In genomic region chr1:26913389-26913753, GRCh38 we compare ENCODE assay signal across 1 cellular context.
A peak's percentile ranks its signal among the peaks of the same experiment; 100 is the strongest.
TF ChIP-seq lines count a peak whose summit lies in the region.

No MANE protein-coding gene starts in this region.

TF ChIP-seq in HepG2, 621 proteins besides CTCF, POLR2A, EP300 and RAD21 (continued from another document and continues in another):
- TF ChIP-seq, protein P1, sequence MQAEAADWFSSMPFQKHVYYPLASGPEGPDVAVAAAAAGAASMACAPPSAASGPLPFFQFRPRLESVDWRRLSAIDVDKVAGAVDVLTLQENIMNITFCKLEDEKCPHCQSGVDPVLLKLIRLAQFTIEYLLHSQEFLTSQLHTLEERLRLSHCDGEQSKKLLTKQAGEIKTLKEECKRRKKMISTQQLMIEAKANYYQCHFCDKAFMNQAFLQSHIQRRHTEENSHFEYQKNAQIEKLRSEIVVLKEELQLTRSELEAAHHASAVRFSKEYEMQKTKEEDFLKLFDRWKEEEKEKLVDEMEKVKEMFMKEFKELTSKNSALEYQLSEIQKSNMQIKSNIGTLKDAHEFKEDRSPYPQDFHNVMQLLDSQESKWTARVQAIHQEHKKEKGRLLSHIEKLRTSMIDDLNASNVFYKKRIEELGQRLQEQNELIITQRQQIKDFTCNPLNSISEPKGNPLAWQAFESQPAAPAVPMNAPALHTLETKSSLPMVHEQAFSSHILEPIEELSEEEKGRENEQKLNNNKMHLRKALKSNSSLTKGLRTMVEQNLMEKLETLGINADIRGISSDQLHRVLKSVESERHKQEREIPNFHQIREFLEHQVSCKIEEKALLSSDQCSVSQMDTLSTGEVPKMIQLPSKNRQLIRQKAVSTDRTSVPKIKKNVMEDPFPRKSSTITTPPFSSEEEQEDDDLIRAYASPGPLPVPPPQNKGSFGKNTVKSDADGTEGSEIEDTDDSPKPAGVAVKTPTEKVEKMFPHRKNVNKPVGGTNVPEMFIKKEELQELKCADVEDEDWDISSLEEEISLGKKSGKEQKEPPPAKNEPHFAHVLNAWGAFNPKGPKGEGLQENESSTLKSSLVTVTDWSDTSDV (CRISPR knock-in tag; IDR thresholded peaks at IDR 0.05): peak; percentile 17; the same call in 1 of the 2 replicates
- TF ChIP-seq MBNL3 (CRISPR knock-in tag; conservative IDR thresholded peaks at IDR 0.05): no peak
- TF ChIP-seq TBL1XR1 (IDR thresholded peaks at IDR 0.05; ENCODE audit: borderline replicate concordance, low read length, partially characterized antibody): no peak
- TF ChIP-seq ZNF772 (CRISPR knock-in tag; IDR thresholded peaks at IDR 0.05): peak; percentile 41; the same call in 1 of the 2 replicates
- TF ChIP-seq ZNF546 (CRISPR knock-in tag; conservative IDR thresholded peaks at IDR 0.05): no peak
- no peak for TF ChIP-seq NR2F6 (IDR thresholded peaks at IDR 0.05)
- TF ChIP-seq NR2F6 (CRISPR knock-in tag; IDR thresholded peaks at IDR 0.05): no peak
- no peak for TF ChIP-seq KIAA2018 (CRISPR knock-in tag; IDR thresholded peaks at IDR 0.05; ENCODE audit: borderline replicate concordance)
- TF ChIP-seq TERF1 (CRISPR knock-in tag; IDR thresholded peaks at IDR 0.05): 0 out of 2 replicates have a peak, but pooled peaks have one; percentile 17
- TF ChIP-seq, protein P2, sequence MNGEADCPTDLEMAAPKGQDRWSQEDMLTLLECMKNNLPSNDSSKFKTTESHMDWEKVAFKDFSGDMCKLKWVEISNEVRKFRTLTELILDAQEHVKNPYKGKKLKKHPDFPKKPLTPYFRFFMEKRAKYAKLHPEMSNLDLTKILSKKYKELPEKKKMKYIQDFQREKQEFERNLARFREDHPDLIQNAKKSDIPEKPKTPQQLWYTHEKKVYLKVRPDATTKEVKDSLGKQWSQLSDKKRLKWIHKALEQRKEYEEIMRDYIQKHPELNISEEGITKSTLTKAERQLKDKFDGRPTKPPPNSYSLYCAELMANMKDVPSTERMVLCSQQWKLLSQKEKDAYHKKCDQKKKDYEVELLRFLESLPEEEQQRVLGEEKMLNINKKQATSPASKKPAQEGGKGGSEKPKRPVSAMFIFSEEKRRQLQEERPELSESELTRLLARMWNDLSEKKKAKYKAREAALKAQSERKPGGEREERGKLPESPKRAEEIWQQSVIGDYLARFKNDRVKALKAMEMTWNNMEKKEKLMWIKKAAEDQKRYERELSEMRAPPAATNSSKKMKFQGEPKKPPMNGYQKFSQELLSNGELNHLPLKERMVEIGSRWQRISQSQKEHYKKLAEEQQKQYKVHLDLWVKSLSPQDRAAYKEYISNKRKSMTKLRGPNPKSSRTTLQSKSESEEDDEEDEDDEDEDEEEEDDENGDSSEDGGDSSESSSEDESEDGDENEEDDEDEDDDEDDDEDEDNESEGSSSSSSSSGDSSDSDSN (CRISPR knock-in tag; IDR thresholded peaks at IDR 0.05): no peak
- peak; percentile 99 for TF ChIP-seq AGO2 (optimal IDR thresholded peaks at IDR 0.05; ENCODE audit: low read depth, low read length)
- no peak for TF ChIP-seq ZBTB21 (CRISPR knock-in tag; IDR thresholded peaks at IDR 0.05)
- TF ChIP-seq, protein P3, sequence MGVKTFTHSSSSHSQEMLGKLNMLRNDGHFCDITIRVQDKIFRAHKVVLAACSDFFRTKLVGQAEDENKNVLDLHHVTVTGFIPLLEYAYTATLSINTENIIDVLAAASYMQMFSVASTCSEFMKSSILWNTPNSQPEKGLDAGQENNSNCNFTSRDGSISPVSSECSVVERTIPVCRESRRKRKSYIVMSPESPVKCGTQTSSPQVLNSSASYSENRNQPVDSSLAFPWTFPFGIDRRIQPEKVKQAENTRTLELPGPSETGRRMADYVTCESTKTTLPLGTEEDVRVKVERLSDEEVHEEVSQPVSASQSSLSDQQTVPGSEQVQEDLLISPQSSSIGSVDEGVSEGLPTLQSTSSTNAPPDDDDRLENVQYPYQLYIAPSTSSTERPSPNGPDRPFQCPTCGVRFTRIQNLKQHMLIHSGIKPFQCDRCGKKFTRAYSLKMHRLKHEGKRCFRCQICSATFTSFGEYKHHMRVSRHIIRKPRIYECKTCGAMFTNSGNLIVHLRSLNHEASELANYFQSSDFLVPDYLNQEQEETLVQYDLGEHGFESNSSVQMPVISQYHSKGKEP (CRISPR knock-in tag; IDR thresholded peaks at IDR 0.05): no peak
- TF ChIP-seq HOXA5 (CRISPR knock-in tag; IDR thresholded peaks at IDR 0.05): 0 out of 2 replicates have a peak, but pooled peaks have one; percentile 2
- no peak for TF ChIP-seq ETV6 (CRISPR knock-in tag; conservative IDR thresholded peaks at IDR 0.05)
- peak; percentile 41; the same call in 1 of the 2 replicates for TF ChIP-seq ZNF670 (CRISPR knock-in tag; IDR thresholded peaks at IDR 0.05; ENCODE audit: borderline replicate concordance)
- TF ChIP-seq HNRNPK (IDR thresholded peaks at IDR 0.05; ENCODE audit: low read depth, low read length, poor library complexity, severe bottlenecking): no peak
- TF ChIP-seq GTF3A (CRISPR knock-in tag; conservative IDR thresholded peaks at IDR 0.05): no peak
- no peak for TF ChIP-seq JARID2 (CRISPR knock-in tag; IDR thresholded peaks at IDR 0.05; ENCODE audit: insufficient replicate concordance)
- 0 out of 2 replicates have a peak, but pooled peaks have one; percentile 17 for TF ChIP-seq ZNF790 (CRISPR knock-in tag; IDR thresholded peaks at IDR 0.05; ENCODE audit: borderline replicate concordance)
- 0 out of 2 replicates have a peak, but pooled peaks have one; percentile 11 for TF ChIP-seq NRL (CRISPR knock-in tag; IDR thresholded peaks at IDR 0.05; ENCODE audit: borderline replicate concordance)
- no peak for TF ChIP-seq ZC3H13 (CRISPR knock-in tag; IDR thresholded peaks at IDR 0.05)
- TF ChIP-seq ZNF337 (CRISPR knock-in tag; IDR thresholded peaks at IDR 0.05; ENCODE audit: borderline replicate concordance, low read depth): no peak; the same call in 1 of the 2 replicates
- TF ChIP-seq FOXP1 (IDR thresholded peaks at IDR 0.05): no peak
- TF ChIP-seq FOXP1 (CRISPR knock-in tag; IDR thresholded peaks at IDR 0.05): no peak
- TF ChIP-seq FOXK2 (IDR thresholded peaks at IDR 0.05): no peak
- no peak for TF ChIP-seq ZNF644 (CRISPR knock-in tag; IDR thresholded peaks at IDR 0.05; ENCODE audit: low read depth)
- no peak for TF ChIP-seq CCAR2 (optimal IDR thresholded peaks at IDR 0.05; ENCODE audit: low read depth, low read length)
- 0 out of 2 replicates have a peak, but pooled peaks have one; percentile 31 for TF ChIP-seq BCL3 (CRISPR knock-in tag; IDR thresholded peaks at IDR 0.05)
- 0 out of 2 replicates have a peak, but pooled peaks have one; percentile 88 for TF ChIP-seq GLMP (CRISPR knock-in tag; IDR thresholded peaks at IDR 0.05; ENCODE audit: borderline replicate concordance)
- TF ChIP-seq, protein P4, sequence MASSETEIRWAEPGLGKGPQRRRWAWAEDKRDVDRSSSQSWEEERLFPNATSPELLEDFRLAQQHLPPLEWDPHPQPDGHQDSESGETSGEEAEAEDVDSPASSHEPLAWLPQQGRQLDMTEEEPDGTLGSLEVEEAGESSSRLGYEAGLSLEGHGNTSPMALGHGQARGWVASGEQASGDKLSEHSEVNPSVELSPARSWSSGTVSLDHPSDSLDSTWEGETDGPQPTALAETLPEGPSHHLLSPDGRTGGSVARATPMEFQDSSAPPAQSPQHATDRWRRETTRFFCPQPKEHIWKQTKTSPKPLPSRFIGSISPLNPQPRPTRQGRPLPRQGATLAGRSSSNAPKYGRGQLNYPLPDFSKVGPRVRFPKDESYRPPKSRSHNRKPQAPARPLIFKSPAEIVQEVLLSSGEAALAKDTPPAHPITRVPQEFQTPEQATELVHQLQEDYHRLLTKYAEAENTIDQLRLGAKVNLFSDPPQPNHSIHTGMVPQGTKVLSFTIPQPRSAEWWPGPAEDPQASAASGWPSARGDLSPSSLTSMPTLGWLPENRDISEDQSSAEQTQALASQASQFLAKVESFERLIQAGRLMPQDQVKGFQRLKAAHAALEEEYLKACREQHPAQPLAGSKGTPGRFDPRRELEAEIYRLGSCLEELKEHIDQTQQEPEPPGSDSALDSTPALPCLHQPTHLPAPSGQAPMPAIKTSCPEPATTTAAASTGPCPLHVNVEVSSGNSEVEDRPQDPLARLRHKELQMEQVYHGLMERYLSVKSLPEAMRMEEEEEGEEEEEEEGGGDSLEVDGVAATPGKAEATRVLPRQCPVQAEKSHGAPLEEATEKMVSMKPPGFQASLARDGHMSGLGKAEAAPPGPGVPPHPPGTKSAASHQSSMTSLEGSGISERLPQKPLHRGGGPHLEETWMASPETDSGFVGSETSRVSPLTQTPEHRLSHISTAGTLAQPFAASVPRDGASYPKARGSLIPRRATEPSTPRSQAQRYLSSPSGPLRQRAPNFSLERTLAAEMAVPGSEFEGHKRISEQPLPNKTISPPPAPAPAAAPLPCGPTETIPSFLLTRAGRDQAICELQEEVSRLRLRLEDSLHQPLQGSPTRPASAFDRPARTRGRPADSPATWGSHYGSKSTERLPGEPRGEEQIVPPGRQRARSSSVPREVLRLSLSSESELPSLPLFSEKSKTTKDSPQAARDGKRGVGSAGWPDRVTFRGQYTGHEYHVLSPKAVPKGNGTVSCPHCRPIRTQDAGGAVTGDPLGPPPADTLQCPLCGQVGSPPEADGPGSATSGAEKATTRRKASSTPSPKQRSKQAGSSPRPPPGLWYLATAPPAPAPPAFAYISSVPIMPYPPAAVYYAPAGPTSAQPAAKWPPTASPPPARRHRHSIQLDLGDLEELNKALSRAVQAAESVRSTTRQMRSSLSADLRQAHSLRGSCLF (CRISPR knock-in tag; IDR thresholded peaks at IDR 0.05; ENCODE audit: borderline replicate concordance): no peak
